25 cellular contexts compared by ENCODE assay signal in the genomic region with DNA sequence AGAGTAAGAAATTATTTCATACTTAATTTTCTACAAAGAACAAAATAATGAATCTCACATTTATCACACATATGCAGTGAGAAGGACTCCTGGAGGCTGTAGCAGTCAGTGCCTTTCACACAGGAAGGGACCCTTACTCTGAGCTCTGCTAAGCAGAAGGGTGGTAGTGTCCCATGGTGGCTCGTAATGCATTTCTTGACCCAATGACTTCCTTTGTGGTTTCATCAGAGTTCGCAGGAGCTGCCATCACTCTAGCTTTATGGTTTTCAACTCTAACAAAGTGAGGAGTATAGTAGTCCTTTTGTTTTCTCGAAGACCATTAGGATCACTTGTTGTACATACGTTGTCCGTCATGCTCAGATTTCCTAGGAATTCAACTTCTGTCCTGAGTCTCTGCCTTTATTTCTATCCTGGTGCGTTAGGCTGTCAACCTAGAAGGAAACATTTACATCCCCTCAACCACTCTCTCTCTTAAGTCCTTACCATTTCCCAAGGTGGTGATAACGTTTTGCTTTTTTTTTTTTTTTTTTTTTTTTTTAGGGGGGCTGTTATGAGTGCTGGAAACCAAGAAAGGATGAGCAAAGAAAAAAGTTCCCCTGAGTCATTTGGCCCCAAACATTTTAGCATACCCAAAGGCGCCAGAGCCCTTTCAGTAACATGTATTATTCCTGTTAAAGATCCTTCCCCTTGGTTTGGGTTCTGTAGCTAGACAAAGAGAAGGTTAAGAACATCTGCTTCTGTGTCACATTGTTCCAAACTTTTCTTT. TPM values are rescaled to one million over a fixed set of nuclear protein-coding genes. Genes with fewer than 3 reads are reported as not detected.
DNase-seq lines count a peak whose midpoint lies in the region; ATAC-seq, FAIRE-seq and TF ChIP-seq lines count a peak whose summit lies in the region.
"Had no signal": no experiment of that assay in that cellular context is flagged by ENCODE, and none has a peak within 500 bp of the region (broad histone marks: within the 10 kb centered on the region; RNA-seq: fewer than 3 reads in every experiment).

No MANE protein-coding gene starts in this region.

- H3K27ac ChIP-seq in small intestine (ENCODE audit: low read depth in 1 of 2, low read length in 1 of 2) (no peak overlapping the region), prostate gland (no peak overlapping the region)
- H3K27ac ChIP-seq: breast epithelium, colonic mucosa, HL-60, VCaP had no signal

- H3K36me3 ChIP-seq in small intestine (ENCODE audit: control insufficient read depth in 2 of 2, insufficient read depth in 2 of 2, low read length in 2 of 2) (no peaks in the 10 kb centered on the region), prostate gland (no peaks in the 10 kb centered on the region)
- H3K36me3 ChIP-seq: breast epithelium, colonic mucosa, spleen had no signal

- intact Hi-C loops in prostate gland (cut with DNase I): no loop called here
- intact Hi-C loops in left ventricle myocardium superior (cut with micrococcal nuclease): no loop called here

- TF ChIP-seq CTCF in NB4 (IDR thresholded peaks at IDR 0.05; ENCODE audit: low read depth, low read length) (no peak), prostate gland (IDR thresholded peaks at IDR 0.05) (no peak)

- no peak for TF ChIP-seq POLR2A in NB4 (IDR thresholded peaks at IDR 0.05; ENCODE audit: extremely low read depth, insufficient read length)
- TF ChIP-seq POLR2A in prostate gland (IDR thresholded peaks at IDR 0.05): no peak

- H3K4me3 ChIP-seq in NB4 (ENCODE audit: low read depth, low read length): no peak overlapping the region
- H3K4me3 ChIP-seq in small intestine (ENCODE audit: low read depth in 1 of 2, low read length in 2 of 2): no peak overlapping the region
- H3K4me3 ChIP-seq in prostate gland: no peak overlapping the region
- H3K4me3 ChIP-seq: breast epithelium, colonic mucosa, spleen had no signal

- H3K4me3 Mint-ChIP-seq in activated naive CD8-positive, alpha-beta T cell treated with anti-CD3 and anti-CD28 coated beads, Interleukin-2, amount 10 ng/mL, durations not matched to agents 7 days and 5 days: peak overlapping the region; percentile 21
- H3K4me3 Mint-ChIP-seq: activated T-helper 17 cell treated with anti-CD3 and anti-CD28 coated beads, Interleukin-2, amount 50 U/mL, for 72 hours; B cell; endodermal cell had no signal

- peak; percentile 71 for ATAC-seq in activated naive CD8-positive, alpha-beta T cell treated with anti-CD3 and anti-CD28 coated beads, Interleukin-2, amount 10 ng/mL, durations not matched to agents 7 days and 5 days (ENCODE audit: low read depth)
- no peak for ATAC-seq in left ventricle myocardium superior
- ATAC-seq: activated T-helper 17 cell treated with anti-CD3 and anti-CD28 coated beads, Interleukin-2, amount 50 U/mL, for 72 hours had no signal

- peak; percentile 5 for DNase-seq in activated CD8-positive, alpha-beta memory T cell treated with anti-CD3 and anti-CD28 coated beads, Interleukin-2, amount 50 U/mL, for 1 hour (ENCODE audit: extremely low read depth)
- DNase-seq in activated CD8-positive, alpha-beta memory T cell treated with anti-CD3 and anti-CD28 coated beads for 24 hours: no peak
- DNase-seq in NB4 (ENCODE audit: low read depth) (peak; percentile 74), small intestine (peak; percentile 14), NCI-H1436 treated with DMSO at 0.1 percent for 48 hours (lab: John Stamatoyannopoulos, UW) (no peak), prostate gland (ENCODE audit: low spot score) (no peak), left ventricle myocardium superior (no peak)
- no peak for DNase-seq in activated naive CD8-positive, alpha-beta T cell treated with anti-CD3 and anti-CD28 coated beads, Interleukin-2, amount 10 ng/mL, durations not matched to agents 7 days and 5 days
- DNase-seq: activated CD4-positive, alpha-beta T cell treated with anti-CD3 and anti-CD28 coated beads, Interleukin-2, amount 50 U/mL, for 4 hours; Calu3; colonic mucosa; endodermal cell; GOT3; NCI-H1417; NCI-H2107; NCI-H510A; occipital lobe; spleen; stimulated activated CD4-positive, alpha-beta T cell treated with anti-CD3 and anti-CD28 coated beads, Interleukin-4, amount 100 ng/mL, for 24 hours had no signal

- H3K9me3 ChIP-seq in small intestine (ENCODE audit: control insufficient read depth, low read depth) (no peaks in the 10 kb centered on the region), prostate gland (no peaks in the 10 kb centered on the region)
- H3K9me3 ChIP-seq: breast epithelium, colonic mucosa had no signal

- H3K36me3 Mint-ChIP-seq in activated naive CD8-positive, alpha-beta T cell treated with anti-CD3 and anti-CD28 coated beads, Interleukin-2, amount 10 ng/mL, durations not matched to agents 7 days and 5 days: peaks cover 12% of the 10 kb centered on the region

- H3K27me3 ChIP-seq in small intestine (ENCODE audit: control insufficient read depth in 2 of 2, insufficient read depth in 2 of 2, low read length in 2 of 2) (no peaks in the 10 kb centered on the region), prostate gland (replicated peaks; ENCODE audit: insufficient read depth) (no peaks in the 10 kb centered on the region)
- H3K27me3 ChIP-seq: breast epithelium, colonic mucosa, spleen had no signal

- H3K4me1 ChIP-seq in small intestine (ENCODE audit: control insufficient read depth in 2 of 2, insufficient read depth in 1 of 2, low read depth in 1 of 2, low read length in 1 of 2) (no peaks in the 10 kb centered on the region), prostate gland (replicated peaks) (no peaks in the 10 kb centered on the region)
- H3K4me1 ChIP-seq: breast epithelium, colonic mucosa, spleen had no signal

- H3K4me1 Mint-ChIP-seq in activated naive CD8-positive, alpha-beta T cell treated with anti-CD3 and anti-CD28 coated beads, Interleukin-2, amount 10 ng/mL, durations not matched to agents 7 days and 5 days: peaks cover 22% of the 10 kb centered on the region
- H3K4me1 Mint-ChIP-seq: activated T-helper 17 cell treated with anti-CD3 and anti-CD28 coated beads, Interleukin-2, amount 50 U/mL, for 72 hours; endodermal cell had no signal

- FAIRE-seq in small intestine (lab: Jason Lieb, UNC): no peak
- FAIRE-seq: A204.1 had no signal

- POLR2A ChIA-PET in activated naive CD8-positive, alpha-beta T cell treated with anti-CD3 and anti-CD28 coated beads, Interleukin-2, amount 10 ng/mL, durations not matched to agents 7 days and 5 days (lab: Charles Lee): no interaction called here

- WGBS in small intestine, 3 donors: 62 to 66% (median 63%) methylated on average over 8 of the region's 8 CpGs
- WGBS in prostate gland: 64% methylated on average over 8 of the region's 8 CpGs

- peak overlapping the region; percentile 39 for H3K27ac Mint-ChIP-seq in activated naive CD8-positive, alpha-beta T cell treated with anti-CD3 and anti-CD28 coated beads, Interleukin-2, amount 10 ng/mL, durations not matched to agents 7 days and 5 days
- H3K27ac Mint-ChIP-seq: activated T-helper 17 cell treated with anti-CD3 and anti-CD28 coated beads, Interleukin-2, amount 50 U/mL, for 72 hours; B cell; endodermal cell had no signal

- H3K27me3 Mint-ChIP-seq in activated naive CD8-positive, alpha-beta T cell treated with anti-CD3 and anti-CD28 coated beads, Interleukin-2, amount 10 ng/mL, durations not matched to agents 7 days and 5 days: no peaks in the 10 kb centered on the region

- peaks cover 12% of the 10 kb centered on the region for H3K9me3 Mint-ChIP-seq in activated naive CD8-positive, alpha-beta T cell treated with anti-CD3 and anti-CD28 coated beads, Interleukin-2, amount 10 ng/mL, durations not matched to agents 7 days and 5 days
- H3K9me3 Mint-ChIP-seq: activated T-helper 17 cell treated with anti-CD3 and anti-CD28 coated beads, Interleukin-2, amount 50 U/mL, for 72 hours had no signal

RNA-seq across cellular contexts. Expression of a gene that starts 37.2 kb away (rescaled TPM):
- 10 to 100 TPM; 50.9 to 56.2 TPM for total RNA-seq in activated naive CD8-positive, alpha-beta T cell treated with anti-CD3 and anti-CD28 coated beads, Interleukin-2, amount 10 ng/mL, durations not matched to agents 7 days and 5 days
- 10 to 100 TPM; 38.9 to 59.4 (median 56.6) TPM for polyA plus RNA-seq in small intestine
- total RNA-seq in prostate gland (10 to 100 TPM; 78.2 to 95.9 TPM), left ventricle myocardium superior (217 TPM)

RNA-seq across cellular contexts. Expression of a gene that starts 57.8 kb away (rescaled TPM):
- total RNA-seq in activated naive CD8-positive, alpha-beta T cell treated with anti-CD3 and anti-CD28 coated beads, Interleukin-2, amount 10 ng/mL, durations not matched to agents 7 days and 5 days: 10 to 100 TPM; 19.8 to 30.6 TPM
- polyA plus RNA-seq in small intestine: 1 to 10 TPM in 2 of 3 donors, not detected in 1; 1.4 to 3.0 TPM
- total RNA-seq in prostate gland (under 1 TPM; 0.32 to 0.40 TPM), left ventricle myocardium superior (1.5 TPM)

Comparison
In these comparisons a context has a peak if more than half of its experiments do, and no peak if none do; other contexts are left out.
1. DNase-seq: peak in activated CD8-positive, alpha-beta memory T cell treated with anti-CD3 and anti-CD28 coated beads, Interleukin-2, amount 50 U/mL, for 1 hour (single experiment), NB4 (single experiment) and small intestine (single experiment); none in activated CD8-positive, alpha-beta memory T cell treated with anti-CD3 and anti-CD28 coated beads for 24 hours (single experiment), activated naive CD8-positive, alpha-beta T cell treated with anti-CD3 and anti-CD28 coated beads, Interleukin-2, amount 10 ng/mL, durations not matched to agents 7 days and 5 days (single experiment), NCI-H1436 treated with DMSO at 0.1 percent for 48 hours (single experiment), prostate gland (single experiment) and left ventricle myocardium superior (single experiment).